8 cellular contexts compared by ENCODE assay signal in the genomic region with DNA sequence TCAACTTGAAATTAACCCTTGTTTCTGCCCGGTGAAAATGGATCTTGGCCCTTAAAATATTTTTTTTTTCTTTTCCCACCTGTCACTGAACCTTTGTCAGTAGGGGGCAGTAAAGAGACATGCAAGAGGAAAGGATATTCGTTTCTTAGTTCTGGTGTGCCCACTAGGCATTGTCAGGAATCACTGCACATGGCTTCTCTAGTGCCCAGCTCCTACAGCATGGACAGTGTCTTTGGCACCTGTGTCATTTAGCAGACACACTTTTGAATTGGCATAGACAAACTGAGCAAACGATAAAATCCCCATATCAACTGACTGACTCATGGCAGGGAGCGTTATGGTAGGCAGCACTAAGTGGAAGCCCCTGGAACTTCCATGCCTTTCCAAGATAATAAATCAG.
DNase-seq lines count a peak whose midpoint lies in the region; ATAC-seq, FAIRE-seq and TF ChIP-seq lines count a peak whose summit lies in the region.

No MANE protein-coding gene starts in this region.

- H3K27ac Mint-ChIP-seq in stimulated activated naive B cell treated with anti-CD40 and anti-IgM and Interleukin-4, amounts not matched to agents 10 μg/mL and 1 μg/mL and 100 μg/mL, for 72 hours: no peak overlapping the region

- no peak for TF ChIP-seq POLR2A in suprapubic skin (IDR thresholded peaks at IDR 0.05)

- no peaks in the 10 kb centered on the region for H3K27me3 Mint-ChIP-seq in stimulated activated naive B cell treated with anti-CD40 and anti-IgM and Interleukin-4, amounts not matched to agents 10 μg/mL and 1 μg/mL and 100 μg/mL, for 72 hours

- no peaks in the 10 kb centered on the region for H3K9me3 ChIP-seq in HEK293 (ENCODE audit: control insufficient read depth, insufficient read depth, low read depth, low read length)
- no peaks in the 10 kb centered on the region for H3K9me3 ChIP-seq in suprapubic skin

- H3K36me3 ChIP-seq in HEK293 (ENCODE audit: control insufficient read depth in 2 of 2, insufficient read depth in 1 of 2, low read length in 2 of 2): no peaks in the 10 kb centered on the region
- no peaks in the 10 kb centered on the region for H3K36me3 ChIP-seq in suprapubic skin

- no peak overlapping the region for H3K4me3 ChIP-seq in HEK293 (ENCODE audit: low read depth, low read length)
- H3K4me3 ChIP-seq in suprapubic skin: no peak overlapping the region

- POLR2A ChIA-PET in HEK293 (lab: Yijun Ruan, JAX): no interaction called here

- CTCF ChIA-PET in HEK293 (lab: Yijun Ruan, JAX): interaction anchor here (0.9 to 1.4 kb wide), 2 partner anchors 8 to 9 kb away, joined by 3 read pairs; no protein-coding TSS in a partner anchor

- TF ChIP-seq EP300 in suprapubic skin (IDR thresholded peaks at IDR 0.05): no peak

- 61% methylated on average over 4 of the region's 4 CpGs for WGBS in suprapubic skin

- no peaks in the 10 kb centered on the region for H3K4me1 Mint-ChIP-seq in stimulated activated naive B cell treated with anti-CD40 and anti-IgM and Interleukin-4, amounts not matched to agents 10 μg/mL and 1 μg/mL and 100 μg/mL, for 72 hours

- no peaks in the 10 kb centered on the region for H3K27me3 ChIP-seq in suprapubic skin

- H3K36me3 Mint-ChIP-seq in stimulated activated naive B cell treated with anti-CD40 and anti-IgM and Interleukin-4, amounts not matched to agents 10 μg/mL and 1 μg/mL and 100 μg/mL, for 72 hours: no peaks in the 10 kb centered on the region

- FAIRE-seq in RCC 7860 (lab: Jason Lieb, UNC): no peak

- H3K4me3 Mint-ChIP-seq in stimulated activated naive B cell treated with anti-CD40 and anti-IgM and Interleukin-4, amounts not matched to agents 10 μg/mL and 1 μg/mL and 100 μg/mL, for 72 hours: no peak overlapping the region

- ATAC-seq in left ventricle myocardium superior (peak; percentile 68), GM21423 (IDR thresholded peaks at IDR 0.05; ENCODE audit: unreplicated experiment) (no peak)
- ATAC-seq in stimulated activated naive B cell treated with anti-CD40 and anti-IgM and Interleukin-4, amounts not matched to agents 10 μg/mL and 1 μg/mL and 100 μg/mL, for 72 hours (replicated peaks): no peak

- TF ChIP-seq CTCF in C4-2B (conservative IDR thresholded peaks at IDR 0.05): peak; percentile 88
- TF ChIP-seq CTCF in HEK293 (tag by site-specific recombination; IDR thresholded peaks at IDR 0.05): no peak
- no peak for TF ChIP-seq CTCF in suprapubic skin (IDR thresholded peaks at IDR 0.05)

- intact Hi-C loops in left ventricle myocardium superior (cut with micrococcal nuclease): no loop called here

- no peak overlapping the region for H3K27ac ChIP-seq in C4-2B
- H3K27ac ChIP-seq in HEK293 (ENCODE audit: extremely low read depth, low read depth, low read length): no peak overlapping the region
- no peak overlapping the region for H3K27ac ChIP-seq in suprapubic skin

- no peaks in the 10 kb centered on the region for H3K4me1 ChIP-seq in HEK293 (ENCODE audit: control insufficient read depth, insufficient read depth, low read length)
- no peaks in the 10 kb centered on the region for H3K4me1 ChIP-seq in suprapubic skin

- DNase-seq in RCC 7860 (ENCODE audit: low spot score) (peak; percentile 11), left ventricle myocardium superior (no peak), NCI-H774 (lab: John Stamatoyannopoulos, UW) (no peak), suprapubic skin (ENCODE audit: low spot score in 2 of 2) (no peak)
- no peak for DNase-seq in stimulated activated naive B cell treated with anti-CD40 and anti-IgM and Interleukin-4, amounts not matched to agents 10 μg/mL and 1 μg/mL and 100 μg/mL, for 72 hours

- H3K9me3 Mint-ChIP-seq in stimulated activated naive B cell treated with anti-CD40 and anti-IgM and Interleukin-4, amounts not matched to agents 10 μg/mL and 1 μg/mL and 100 μg/mL, for 72 hours: no peaks in the 10 kb centered on the region

TF ChIP-seq in HEK293, 187 proteins besides CTCF, POLR2A, EP300 and RAD21:
- peak; percentile 49 for TF ChIP-seq ZNF654 (tag by site-specific recombination; IDR thresholded peaks at IDR 0.05; ENCODE audit: low read depth)
- TF ChIP-seq, protein P1, sequence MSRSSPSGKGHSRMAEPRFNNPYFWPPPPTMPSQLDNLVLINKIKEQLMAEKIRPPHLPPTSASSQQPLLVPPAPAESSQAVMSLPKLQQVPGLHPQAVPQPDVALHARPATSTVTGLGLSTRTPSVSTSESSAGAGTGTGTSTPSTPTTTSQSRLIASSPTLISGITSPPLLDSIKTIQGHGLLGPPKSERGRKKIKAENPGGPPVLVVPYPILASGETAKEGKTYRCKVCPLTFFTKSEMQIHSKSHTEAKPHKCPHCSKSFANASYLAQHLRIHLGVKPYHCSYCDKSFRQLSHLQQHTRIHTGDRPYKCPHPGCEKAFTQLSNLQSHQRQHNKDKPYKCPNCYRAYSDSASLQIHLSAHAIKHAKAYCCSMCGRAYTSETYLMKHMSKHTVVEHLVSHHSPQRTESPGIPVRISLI (tag by site-specific recombination; IDR thresholded peaks at IDR 0.05): 0 out of 2 replicates have a peak, but pooled peaks have one; percentile 13
- TF ChIP-seq, protein P2, sequence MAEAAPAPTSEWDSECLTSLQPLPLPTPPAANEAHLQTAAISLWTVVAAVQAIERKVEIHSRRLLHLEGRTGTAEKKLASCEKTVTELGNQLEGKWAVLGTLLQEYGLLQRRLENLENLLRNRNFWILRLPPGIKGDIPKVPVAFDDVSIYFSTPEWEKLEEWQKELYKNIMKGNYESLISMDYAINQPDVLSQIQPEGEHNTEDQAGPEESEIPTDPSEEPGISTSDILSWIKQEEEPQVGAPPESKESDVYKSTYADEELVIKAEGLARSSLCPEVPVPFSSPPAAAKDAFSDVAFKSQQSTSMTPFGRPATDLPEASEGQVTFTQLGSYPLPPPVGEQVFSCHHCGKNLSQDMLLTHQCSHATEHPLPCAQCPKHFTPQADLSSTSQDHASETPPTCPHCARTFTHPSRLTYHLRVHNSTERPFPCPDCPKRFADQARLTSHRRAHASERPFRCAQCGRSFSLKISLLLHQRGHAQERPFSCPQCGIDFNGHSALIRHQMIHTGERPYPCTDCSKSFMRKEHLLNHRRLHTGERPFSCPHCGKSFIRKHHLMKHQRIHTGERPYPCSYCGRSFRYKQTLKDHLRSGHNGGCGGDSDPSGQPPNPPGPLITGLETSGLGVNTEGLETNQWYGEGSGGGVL (tag by site-specific recombination; IDR thresholded peaks at IDR 0.05): no peak
